ENCODE assay signal across 9 cellular contexts in the genomic region with DNA sequence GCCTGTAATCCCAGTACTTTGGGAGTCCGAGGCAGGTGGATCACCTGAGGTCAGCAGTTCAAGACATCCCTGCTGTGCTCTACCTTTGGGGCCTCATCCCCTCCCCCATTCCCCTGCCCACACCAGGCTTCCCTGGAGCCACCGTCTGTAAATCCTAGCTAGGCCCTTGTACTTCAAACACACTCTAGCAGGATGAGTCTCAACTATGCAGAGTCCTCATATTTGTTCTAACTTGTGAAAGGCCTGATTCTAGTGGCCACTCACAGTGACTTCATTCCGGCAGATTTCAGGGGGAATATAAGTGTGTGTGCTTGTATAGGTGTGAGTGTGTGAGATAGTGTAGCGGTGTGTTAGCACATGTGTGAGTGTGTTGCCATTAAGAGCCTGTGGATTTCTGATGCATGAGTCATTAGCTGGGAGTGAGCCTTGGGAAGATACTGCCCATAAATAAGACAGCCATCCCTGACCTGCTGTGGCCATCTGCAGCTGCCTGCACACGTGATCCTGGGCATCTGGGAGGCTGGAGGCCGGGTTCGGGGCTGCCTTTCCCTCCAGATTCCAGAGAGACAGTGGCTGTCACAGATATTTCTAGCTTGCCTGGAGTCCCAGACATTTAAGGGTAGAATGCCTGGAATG. TPM values are rescaled to one million over a fixed set of nuclear protein-coding genes. Genes with fewer than 3 reads are reported as not detected.
DNase-seq lines count a peak whose midpoint lies in the region; ATAC-seq and TF ChIP-seq lines count a peak whose summit lies in the region.
"Had no signal": no experiment of that assay in that cellular context is flagged by ENCODE, and none has a peak within 500 bp of the region (broad histone marks: within the 10 kb centered on the region; RNA-seq: fewer than 3 reads in every experiment).

No MANE protein-coding gene starts in this region.

- H3K36me3 Mint-ChIP-seq in chondrocyte (ENCODE audit: low read depth), result no peaks in the 10 kb centered on the region
- H3K36me3 Mint-ChIP-seq in nephron (ENCODE audit: low read depth), result no peaks in the 10 kb centered on the region

- H3K27ac ChIP-seq in coronary artery, result no peak overlapping the region

- H3K27me3 ChIP-seq in BE2C, result peaks cover 8% of the 10 kb centered on the region

- no peaks in the 10 kb centered on the region for H3K9me3 ChIP-seq in BE2C

- H3K36me3 ChIP-seq in BE2C, result no peaks in the 10 kb centered on the region

- ATAC-seq in HG02938 (IDR thresholded peaks at IDR 0.05; ENCODE audit: unreplicated experiment) (no peak), HG03342 (IDR thresholded peaks at IDR 0.05; ENCODE audit: unreplicated experiment) (no peak)

- H3K9me3 Mint-ChIP-seq in chondrocyte (ENCODE audit: low read depth) (no peaks in the 10 kb centered on the region), nephron (no peaks in the 10 kb centered on the region)

- H3K4me1 Mint-ChIP-seq in chondrocyte (ENCODE audit: low read depth), result peaks cover 36% of the 10 kb centered on the region
- H3K4me1 Mint-ChIP-seq in nephron, result peaks cover 36% of the 10 kb centered on the region

- H3K27ac Mint-ChIP-seq in chondrocyte (ENCODE audit: unreplicated experiment) (peak overlapping the region; percentile 82), nephron (peak overlapping the region; percentile 20 to 40 (median 22))

- H3K4me3 Mint-ChIP-seq in chondrocyte (ENCODE audit: unreplicated experiment), result peak overlapping the region; percentile 8
- peak overlapping the region; percentile 54 to 82 (median 75) for H3K4me3 Mint-ChIP-seq in nephron

- peaks cover 15% of the 10 kb centered on the region for H3K4me1 ChIP-seq in BE2C

- TF ChIP-seq CTCF in BE2C (IDR thresholded peaks at IDR 0.05; ENCODE audit: low read depth, low read length) (no peak), LNCaP clone FGC (IDR thresholded peaks at IDR 0.05; ENCODE audit: control insufficient read depth, extremely low read depth, insufficient read depth) (no peak), chondrocyte (IDR thresholded peaks at IDR 0.05) (peak; percentile 8), nephron (IDR thresholded peaks at IDR 0.05; ENCODE audit: unreplicated experiment in 3 of 3) (no peak), coronary artery (IDR thresholded peaks at IDR 0.05) (no peak)

- DNase-seq in BE2C (peak; percentile 73), LNCaP clone FGC (ENCODE audit: low read depth) (peak; percentile 8), chondrocyte (ENCODE audit: low spot score) (peak; percentile 53), coronary artery (ENCODE audit: low spot score) (no peak), NCI-H1105 treated with DMSO at 0.1 percent for 48 hours (lab: John Stamatoyannopoulos, UW) (no peak)
- DNase-seq: KG1 had no signal

- H3K27me3 Mint-ChIP-seq in chondrocyte (ENCODE audit: low read depth), result peaks cover 17% of the 10 kb centered on the region
- H3K27me3 Mint-ChIP-seq in nephron (ENCODE audit: low read depth), result peaks cover 42% of the 10 kb centered on the region

- no peak overlapping the region for H3K4me3 ChIP-seq in BE2C (ENCODE audit: low read depth, low read length)
- H3K4me3 ChIP-seq in LNCaP clone FGC (ENCODE audit: low read depth, low read length), result no peak overlapping the region
- no peak overlapping the region for H3K4me3 ChIP-seq in coronary artery

RNA-seq across cellular contexts. Expression of gene NEURL1, which starts 1.7 kb away (rescaled TPM):
- 10.0 TPM for polyA plus RNA-seq in BE2C (2012; ENCODE audit: insufficient read depth, insufficient read length, low read depth)
- total RNA-seq in chondrocyte, result 0.05 TPM in 1 of 3 replicates, not detected in the others

RNA-seq across cellular contexts. Expression of gene CALHM3, which starts 12.8 kb away (rescaled TPM):
- not detected for polyA plus RNA-seq in BE2C (2012; ENCODE audit: insufficient read depth, insufficient read length, low read depth)
- total RNA-seq in chondrocyte, result not detected in 3 replicates

RNA-seq across cellular contexts. Expression of gene CALHM1, which starts 33.1 kb away (rescaled TPM):
- polyA plus RNA-seq in BE2C (2012; ENCODE audit: insufficient read depth, insufficient read length, low read depth), result 0.19 TPM
- not detected in 3 replicates for total RNA-seq in chondrocyte

RNA-seq across cellular contexts. Expression of gene CALHM2, which starts 39.7 kb away (rescaled TPM):
- polyA plus RNA-seq in BE2C (2012; ENCODE audit: insufficient read depth, insufficient read length, low read depth), result 57.6 TPM
- 1.3 to 10.9 TPM (median 9.9 TPM) in 3 replicates for total RNA-seq in chondrocyte

Comparison
In these comparisons a context has a peak if more than half of its experiments do, and no peak if none do; other contexts are left out.
1. DNase-seq: peak in BE2C (single experiment), LNCaP clone FGC (single experiment) and chondrocyte (single experiment); none in coronary artery (single experiment) and NCI-H1105 treated with DMSO at 0.1 percent for 48 hours (single experiment).